In genomic region chr19:48965806-48966540, GRCh38 we compare ENCODE assay signal across 8 cellular contexts.
DNase-seq lines count a peak whose midpoint lies in the region; ATAC-seq and TF ChIP-seq lines count a peak whose summit lies in the region.

No MANE protein-coding gene starts in this region.

- no peak for TF ChIP-seq CTCF in GM10266 (IDR thresholded peaks at IDR 0.05; ENCODE audit: control insufficient read depth, insufficient read depth, low read depth, missing control alignments)

- DNase-seq in GM10266 (ENCODE audit: extremely low spot score), result peak; percentile 82
- DNase-seq in NCI-H2227 treated with DMSO at 0.1 percent for 48 hours (lab: John Stamatoyannopoulos, UW), result peak; percentile 73
- DNase-seq in activated CD4-positive, CD25-positive, alpha-beta regulatory T cell treated with anti-CD3 and anti-CD28 coated beads, Interleukin-2, amount 50 U/mL, for 16 hours (ENCODE audit: low read depth, low spot score), result peak; percentile 83
- peak in 58 of 61 donors; percentile 29 to 94 (median 81) for DNase-seq in caudate nucleus (lab: John Stamatoyannopoulos, UW)
- peak; percentile 90 for DNase-seq in islet precursor cell
- peak; percentile 82 to 84 (median 84) for DNase-seq in stimulated activated CD4-positive, alpha-beta T cell treated with anti-CD3 and anti-CD28 coated beads, Interleukin-12 subunit alpha, Interleukin-12 subunit beta, amount 100 ng/mL, for 48 hours (ENCODE audit: low read depth in 2 of 3, low spot score in 1 of 3)
- DNase-seq in 8988T, result no peak

- peak overlapping the region; percentile 99 for H3K27ac ChIP-seq in caudate nucleus (ENCODE audit: low read depth, low read length)

- peak; percentile 4 for ATAC-seq in HG02970 (IDR thresholded peaks at IDR 0.05; ENCODE audit: low FRiP score, unreplicated experiment)
